Comparison of ENCODE assay signal across 1 cellular context in the genomic region with DNA sequence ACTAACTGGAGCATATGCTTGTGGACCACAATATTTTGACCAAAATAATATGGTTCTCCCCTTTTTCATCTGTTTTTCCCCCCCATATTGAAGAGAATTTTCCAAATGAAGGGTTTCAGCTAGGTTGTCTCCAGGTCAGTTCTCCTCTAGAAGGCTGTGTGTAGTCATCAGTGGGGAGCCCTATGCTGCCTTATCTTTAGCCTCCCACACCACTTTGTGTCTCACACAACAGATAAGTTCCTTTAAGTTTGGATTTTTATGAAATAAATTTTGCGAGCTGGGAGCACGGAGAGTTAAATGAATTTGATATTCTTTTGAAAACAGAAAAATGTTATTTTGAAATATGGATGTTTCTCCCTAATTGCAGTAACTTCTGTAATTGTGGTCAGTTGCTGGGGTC.
TF ChIP-seq lines count a peak whose summit lies in the region.

No MANE protein-coding gene starts in this region.

TF ChIP-seq in K562, 482 proteins besides CTCF, POLR2A, EP300 and RAD21 (continues in another document):
- TF ChIP-seq TAF9B (IDR thresholded peaks at IDR 0.05; ENCODE audit: partially characterized antibody) (no peak), GABPB2 (CRISPR knock-in tag; conservative IDR thresholded peaks at IDR 0.05) (no peak), EZH2 (IDR thresholded peaks at IDR 0.05; ENCODE audit: borderline replicate concordance, low read depth, low read length) (no peak), CBFA2T2 (conservative IDR thresholded peaks at IDR 0.05) (peak; percentile 42; the same call in 1 of the 2 replicates), ZNF780A (CRISPR knock-in tag; IDR thresholded peaks at IDR 0.05) (no peak), ZNF695 (CRISPR knock-in tag; IDR thresholded peaks at IDR 0.05) (no peak), NCOR1 (IDR thresholded peaks at IDR 0.05) (peak; percentile 33; the same call in 1 of the 2 replicates), ZBTB33 (CRISPR knock-in tag; IDR thresholded peaks at IDR 0.05) (no peak), BCOR (IDR thresholded peaks at IDR 0.05) (no peak), CBFA2T3 (IDR thresholded peaks at IDR 0.05) (peak; percentile 66), ZNF644 (tag; IDR thresholded peaks at IDR 0.05; ENCODE audit: low read depth) (no peak), ELK1 (CRISPR knock-in tag; IDR thresholded peaks at IDR 0.05) (no peak), SMARCA4 (IDR thresholded peaks at IDR 0.05) (peak; percentile 73), LEF1 (IDR thresholded peaks at IDR 0.05) (0 out of 2 replicates have a peak, but pooled peaks have one; percentile 43), PURB (CRISPR knock-in tag; IDR thresholded peaks at IDR 0.05; ENCODE audit: low read depth) (no peak), NCOA2 (IDR thresholded peaks at IDR 0.05; ENCODE audit: partially characterized antibody in 2 of 2) (no peak), STAT5A (IDR thresholded peaks at IDR 0.05; ENCODE audit: borderline replicate concordance, low read length) (no peak; the same call in 1 of the 2 replicates), ZNF436 (CRISPR knock-in tag; IDR thresholded peaks at IDR 0.05) (no peak), SAP30 (IDR thresholded peaks at IDR 0.05; ENCODE audit: borderline replicate concordance, insufficient read depth, low read depth, low read length, poor library complexity, severe bottlenecking) (no peak), AFF4 (CRISPR knock-in tag; IDR thresholded peaks at IDR 0.05) (no peak), SMAD1 (IDR thresholded peaks at IDR 0.05; ENCODE audit: low read depth, low read length, partially characterized antibody) (no peak), NR0B1 (IDR thresholded peaks at IDR 0.05; ENCODE audit: partially characterized antibody) (no peak), TAL1 (IDR thresholded peaks at IDR 0.05) (peak; percentile 55), NCOA1 (IDR thresholded peaks at IDR 0.05; ENCODE audit: low read depth) (no peak), KDM2B (CRISPR knock-in tag; IDR thresholded peaks at IDR 0.05) (no peak), TEAD4 (IDR thresholded peaks at IDR 0.05; ENCODE audit: low read length) (peak; percentile 63), TEAD4 (CRISPR knock-in tag; IDR thresholded peaks at IDR 0.05; ENCODE audit: borderline replicate concordance) (no peak), PML (IDR thresholded peaks at IDR 0.05; ENCODE audit: low read length) (no peak), FUS (optimal IDR thresholded peaks at IDR 0.05; ENCODE audit: low read depth, low read length) (no peak), ZNF408 (CRISPR knock-in tag; IDR thresholded peaks at IDR 0.05; ENCODE audit: low read depth) (no peak), CREB1 (IDR thresholded peaks at IDR 0.05) (no peak), CREB1 (CRISPR knock-in tag; IDR thresholded peaks at IDR 0.05) (no peak), ARID1B (IDR thresholded peaks at IDR 0.05) (peak; percentile 79), CREM (IDR thresholded peaks at IDR 0.05; ENCODE audit: low read depth) (0 out of 2 replicates have a peak, but pooled peaks have one; percentile 28), MBD2 (IDR thresholded peaks at IDR 0.05; ENCODE audit: borderline replicate concordance, low read depth) (no peak), REST (CRISPR knock-in tag; IDR thresholded peaks at IDR 0.05; ENCODE audit: low read depth) (no peak), TCF7 (IDR thresholded peaks at IDR 0.05; ENCODE audit: borderline replicate concordance) (no peak), MECOM (CRISPR knock-in tag; IDR thresholded peaks at IDR 0.05) (no peak), SIX5 (IDR thresholded peaks at IDR 0.05; ENCODE audit: borderline replicate concordance in 1 of 2, insufficient read depth in 1 of 2, low read depth in 1 of 2, low read length in 2 of 2) (no peak), SMAD3 (CRISPR knock-in tag; conservative IDR thresholded peaks at IDR 0.05) (no peak), ZKSCAN1 (IDR thresholded peaks at IDR 0.05; ENCODE audit: low read depth, low read length) (no peak), SIN3A (IDR thresholded peaks at IDR 0.05; ENCODE audit: borderline replicate concordance in 2 of 2, control insufficient read depth in 1 of 2, low read depth in 2 of 2, low read length in 2 of 2) (no peak), SMARCC2 (IDR thresholded peaks at IDR 0.05; ENCODE audit: low read depth) (peak; percentile 28; the same call in 1 of the 2 replicates), ZSCAN32 (CRISPR knock-in tag; IDR thresholded peaks at IDR 0.05) (no peak), HNRNPK (IDR thresholded peaks at IDR 0.05; ENCODE audit: low read depth, low read length, poor library complexity, severe bottlenecking) (no peak), TCF3 (CRISPR knock-in tag; IDR thresholded peaks at IDR 0.05) (peak; percentile 63; the same call in 1 of the 2 replicates), ZFP30 (CRISPR knock-in tag; IDR thresholded peaks at IDR 0.05; ENCODE audit: borderline replicate concordance) (no peak), CHCHD3 (CRISPR knock-in tag; IDR thresholded peaks at IDR 0.05) (no peak), FOXM1 (IDR thresholded peaks at IDR 0.05; ENCODE audit: low read depth) (0 out of 2 replicates have a peak, but pooled peaks have one; percentile 34), FOXM1 (CRISPR knock-in tag; IDR thresholded peaks at IDR 0.05; ENCODE audit: low read depth) (no peak), ZNF324 (CRISPR knock-in tag; IDR thresholded peaks at IDR 0.05) (no peak), RCOR1 (IDR thresholded peaks at IDR 0.05; ENCODE audit: borderline replicate concordance in 1 of 2, low read depth in 2 of 2, low read length in 2 of 2) (0 out of 4 replicates have a peak, but pooled peaks of 1 of the 2 experiments have one; percentile 14), ZNF76 (CRISPR knock-in tag; IDR thresholded peaks at IDR 0.05; ENCODE audit: borderline replicate concordance) (no peak), NFIC (IDR thresholded peaks at IDR 0.05) (no peak), SOX6 (IDR thresholded peaks at IDR 0.05) (0 out of 2 replicates have a peak, but pooled peaks have one; percentile 15), JUND (IDR thresholded peaks at IDR 0.05; ENCODE audit: borderline replicate concordance, low read depth, low read length) (peak; percentile 50; the same call in 1 of the 2 replicates), JUND (tag; IDR thresholded peaks at IDR 0.05; ENCODE audit: borderline replicate concordance, low read depth, low read length) (no peak; the same call in 2 of the 3 replicates), MCM2 (IDR thresholded peaks at IDR 0.05; ENCODE audit: low read depth) (no peak)
- TF ChIP-seq, protein P1, sequence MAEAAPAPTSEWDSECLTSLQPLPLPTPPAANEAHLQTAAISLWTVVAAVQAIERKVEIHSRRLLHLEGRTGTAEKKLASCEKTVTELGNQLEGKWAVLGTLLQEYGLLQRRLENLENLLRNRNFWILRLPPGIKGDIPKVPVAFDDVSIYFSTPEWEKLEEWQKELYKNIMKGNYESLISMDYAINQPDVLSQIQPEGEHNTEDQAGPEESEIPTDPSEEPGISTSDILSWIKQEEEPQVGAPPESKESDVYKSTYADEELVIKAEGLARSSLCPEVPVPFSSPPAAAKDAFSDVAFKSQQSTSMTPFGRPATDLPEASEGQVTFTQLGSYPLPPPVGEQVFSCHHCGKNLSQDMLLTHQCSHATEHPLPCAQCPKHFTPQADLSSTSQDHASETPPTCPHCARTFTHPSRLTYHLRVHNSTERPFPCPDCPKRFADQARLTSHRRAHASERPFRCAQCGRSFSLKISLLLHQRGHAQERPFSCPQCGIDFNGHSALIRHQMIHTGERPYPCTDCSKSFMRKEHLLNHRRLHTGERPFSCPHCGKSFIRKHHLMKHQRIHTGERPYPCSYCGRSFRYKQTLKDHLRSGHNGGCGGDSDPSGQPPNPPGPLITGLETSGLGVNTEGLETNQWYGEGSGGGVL (CRISPR knock-in tag; IDR thresholded peaks at IDR 0.05) = no peak
- TF ChIP-seq, protein P2, sequence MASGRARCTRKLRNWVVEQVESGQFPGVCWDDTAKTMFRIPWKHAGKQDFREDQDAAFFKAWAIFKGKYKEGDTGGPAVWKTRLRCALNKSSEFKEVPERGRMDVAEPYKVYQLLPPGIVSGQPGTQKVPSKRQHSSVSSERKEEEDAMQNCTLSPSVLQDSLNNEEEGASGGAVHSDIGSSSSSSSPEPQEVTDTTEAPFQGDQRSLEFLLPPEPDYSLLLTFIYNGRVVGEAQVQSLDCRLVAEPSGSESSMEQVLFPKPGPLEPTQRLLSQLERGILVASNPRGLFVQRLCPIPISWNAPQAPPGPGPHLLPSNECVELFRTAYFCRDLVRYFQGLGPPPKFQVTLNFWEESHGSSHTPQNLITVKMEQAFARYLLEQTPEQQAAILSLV (tag; IDR thresholded peaks at IDR 0.05) = no peak
